In the genomic region with DNA sequence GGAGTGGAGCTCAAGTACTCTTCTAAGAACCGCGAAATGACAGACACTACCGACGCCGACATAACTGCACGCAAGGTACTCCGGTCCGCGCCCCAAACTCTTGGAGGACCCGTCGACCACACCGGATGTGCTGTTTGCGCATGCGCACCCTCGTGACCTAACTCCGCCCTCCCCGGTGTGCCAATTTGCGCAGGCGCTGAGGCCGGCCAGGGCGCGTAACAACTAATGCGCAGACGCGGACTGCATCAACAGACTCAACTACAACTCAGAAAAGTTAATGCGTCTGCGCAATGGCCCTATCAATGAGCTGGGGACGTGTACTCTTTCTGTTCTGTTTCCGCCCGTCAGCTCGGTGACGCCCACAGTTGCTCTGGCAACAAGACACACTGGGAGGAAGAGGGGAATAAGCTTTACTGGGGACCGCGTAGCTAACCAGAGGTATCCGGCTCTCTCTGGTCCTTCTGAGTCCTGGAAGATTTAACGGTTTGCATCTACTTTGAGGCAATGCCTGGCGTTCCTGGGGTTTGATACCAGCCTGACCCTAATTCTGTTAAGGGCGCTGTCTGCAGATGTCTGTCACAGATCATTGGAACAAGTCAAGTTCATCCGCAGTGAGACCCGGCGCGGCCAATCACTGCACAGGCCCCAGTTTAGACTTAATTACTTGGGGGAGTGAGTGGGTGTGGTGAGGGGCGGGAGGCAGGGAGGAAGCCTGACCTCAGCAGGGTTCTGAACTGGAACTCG, we compare ENCODE assay signal across 8 cellular contexts. TPM values are rescaled to one million over a fixed set of nuclear protein-coding genes. Genes with fewer than 3 reads are reported as not detected.
DNase-seq lines count a peak whose midpoint lies in the region; ATAC-seq and TF ChIP-seq lines count a peak whose summit lies in the region.

TSS of gene DAD1 (minus strand) at position 129 of the 744 bp plus-strand sequence. CDS start at position 62, 67 bp downstream.

- peak within 1 kb of the TSS; percentile 97 for H3K4me3 Mint-ChIP-seq in activated naive CD8-positive, alpha-beta T cell

- DNase-seq in GM10248 (ENCODE audit: extremely low spot score) (peak; percentile 98), NCI-H1105 (lab: John Stamatoyannopoulos, UW) (peak; percentile 99), SKM-1 treated with dmso at 0.1 percent for 144 hours (lab: John Stamatoyannopoulos, UW; ENCODE audit: unreplicated experiment) (peak; percentile 89), glomerular endothelial cell (ENCODE audit: extremely low read depth, low read depth, low spot score) (peak; percentile 99), occipital lobe (lab: John Stamatoyannopoulos, UW) (peak; percentile 97)

- POLR2A ChIA-PET in GM10248 (lab: Yijun Ruan, JAX) = interaction anchor here (0.6 to 1.8 kb wide), 9 partner anchors 9 to 445 kb away, joined by 3 to 17 read pairs (median 3); partner anchors contain the start of gene ABHD4

- peak; percentile 82 for ATAC-seq in HG02623 (IDR thresholded peaks at IDR 0.05; ENCODE audit: unreplicated experiment)

- H3K4me1 Mint-ChIP-seq in activated naive CD8-positive, alpha-beta T cell (ENCODE audit: low read depth) = peaks cover 58% of the 10 kb centered on the region

- H3K27me3 Mint-ChIP-seq in activated naive CD8-positive, alpha-beta T cell = no peaks in the 10 kb centered on the region

- CTCF ChIA-PET in GM10248 (lab: Yijun Ruan, JAX) = interaction anchor here (0.6 to 16.3 kb wide), 27 partner anchors 10 to 304 kb away, joined by 3 to 191 read pairs (median 4); partner anchors contain the start of genes ABHD4, OR6J1 and OXA1L

- H3K27ac ChIP-seq in temporal lobe (ENCODE audit: low read depth, low read length) = peak within 1 kb of the TSS; percentile 75

- H3K36me3 Mint-ChIP-seq in activated naive CD8-positive, alpha-beta T cell = peaks cover 11% of the 10 kb centered on the region

- no peaks in the 10 kb centered on the region for H3K9me3 Mint-ChIP-seq in activated naive CD8-positive, alpha-beta T cell (ENCODE audit: low read depth)

- H3K27ac Mint-ChIP-seq in activated naive CD8-positive, alpha-beta T cell = peak within 1 kb of the TSS; percentile 100

- no peak for TF ChIP-seq CTCF in GM10248 (IDR thresholded peaks at IDR 0.05; ENCODE audit: control extremely low read depth, extremely low read depth, low read depth, missing control alignments)

RNA-seq across cellular contexts. Expression of gene DAD1, which starts in this region (rescaled TPM):
- total RNA-seq in glomerular endothelial cell (455 and 554 TPM in 2 replicates), occipital lobe (72.5 TPM), temporal lobe (68.8 TPM)

Comparison
In these comparisons a context has a peak if more than half of its experiments do, and no peak if none do; other contexts are left out.
1. Peak in every context shown above with its lines: DNase-seq, ATAC-seq and H3K27ac ChIP-seq.